10 cellular contexts compared by ENCODE assay signal in genomic region chr6:79601020-79601609, GRCh38. TPM values are rescaled to one million over a fixed set of nuclear protein-coding genes. Genes with fewer than 3 reads are reported as not detected.
A peak's percentile ranks its signal among the peaks of the same experiment; 100 is the strongest.
DNase-seq lines count a peak whose midpoint lies in the region; ATAC-seq and TF ChIP-seq lines count a peak whose summit lies in the region.
"Had no signal": no experiment of that assay in that cellular context is flagged by ENCODE, and none has a peak within 500 bp of the region (broad histone marks: within the 10 kb centered on the region; RNA-seq: fewer than 3 reads in every experiment).

No MANE protein-coding gene starts in this region.

- H3K23ac ChIP-seq in trophoblast cell (ENCODE audit: low read length) = no peak overlapping the region

- H3K9ac ChIP-seq in SK-N-SH (no peak overlapping the region), trophoblast cell (ENCODE audit: low read length) (no peak overlapping the region)
- H3K9ac ChIP-seq: parathyroid adenoma had no signal

- 0 out of 2 replicates have a peak overlapping the region, but pooled peaks have one; percentile 42 for H3K4me2 ChIP-seq in SK-N-SH
- no peak overlapping the region for H3K4me2 ChIP-seq in trophoblast cell (ENCODE audit: low read length)

- H2BK12ac ChIP-seq in trophoblast cell (ENCODE audit: low read length) = no peak overlapping the region

- in situ Hi-C loops in G401 (cut with HindIII; ENCODE audit: low sequenced_read_pairs) = no loop called here

- no peak overlapping the region for H4K8ac ChIP-seq in trophoblast cell (ENCODE audit: low read depth, low read length)

- no peaks in the 10 kb centered on the region for H3K79me2 ChIP-seq in SK-N-SH (ENCODE audit: insufficient read depth)
- H3K79me2 ChIP-seq in trophoblast cell (ENCODE audit: control insufficient read depth, insufficient read depth, low read length, poor library complexity) = no peaks in the 10 kb centered on the region

- no peak overlapping the region for H2AK5ac ChIP-seq in trophoblast cell (ENCODE audit: low read length)

- no peaks in the 10 kb centered on the region for H3K9me2 ChIP-seq in SK-N-SH

- 54% methylated on average over 3 of the region's 3 CpGs for WGBS in SK-N-SH (ENCODE audit: low lambda C conversion rate)
- no CpG with 5 or more reads among the region's 3 CpGs for WGBS in trophoblast cell (ENCODE audit: extremely low coverage, insufficient coverage, insufficient read length)

- H2BK120ac ChIP-seq in trophoblast cell (ENCODE audit: insufficient read depth, low read length, poor library complexity) = no peak overlapping the region

- H2BK5ac ChIP-seq in trophoblast cell (ENCODE audit: low read depth, low read length, poor library complexity) = no peak overlapping the region

- TF ChIP-seq RAD21 in SK-N-SH (IDR thresholded peaks at IDR 0.05; ENCODE audit: low read length) = no peak

- H3K4me3 ChIP-seq in SK-N-SH (ENCODE audit: low read depth in 2 of 2, low read length in 1 of 2) = no peak overlapping the region
- H3K4me3 ChIP-seq in trophoblast cell (ENCODE audit: low read depth, low read length) = no peak overlapping the region

- H3K36me3 ChIP-seq in SK-N-SH (replicated peaks in 1 of 2; ENCODE audit: control insufficient read depth in 1 of 2, insufficient read depth in 2 of 2, low read length in 1 of 2) (no peaks in the 10 kb centered on the region), trophoblast cell (ENCODE audit: control insufficient read depth in 1 of 2, insufficient read depth in 2 of 2, low read length in 2 of 2) (no peaks in the 10 kb centered on the region)

- no peaks in the 10 kb centered on the region for H3K79me1 ChIP-seq in trophoblast cell (ENCODE audit: low read length)

- H3K18ac ChIP-seq in trophoblast cell (ENCODE audit: low read length) = no peak overlapping the region

- H3K27me3 ChIP-seq in SK-N-SH (ENCODE audit: insufficient read depth) = no peaks in the 10 kb centered on the region
- H3K27me3 ChIP-seq in trophoblast cell (ENCODE audit: insufficient read depth, low read length) = no peaks in the 10 kb centered on the region

- TF ChIP-seq CTCF in SK-N-SH (IDR thresholded peaks at IDR 0.05) = no peak

- DNase-seq in G401 (ENCODE audit: low spot score) (peak; percentile 47), SK-N-SH (no peak), trophoblast cell (no peak), NCI-H748 (lab: John Stamatoyannopoulos, UW; ENCODE audit: unreplicated experiment) (no peak), DMS 273 treated with DMSO at 0.1 percent for 48 hours (lab: John Stamatoyannopoulos, UW) (no peak), NCI-H1092 treated with DMSO at 0.1 percent for 48 hours (lab: John Stamatoyannopoulos, UW) (no peak)
- DNase-seq: NCI-H2171 had no signal

- H4K12ac ChIP-seq in trophoblast cell (ENCODE audit: low read depth, low read length) = no peak overlapping the region

- no peak overlapping the region for H3K14ac ChIP-seq in trophoblast cell (ENCODE audit: low read length)

- H3K27ac ChIP-seq in SK-N-SH (ENCODE audit: low read depth in 2 of 2, low read length in 1 of 2) (no peak overlapping the region), trophoblast cell (ENCODE audit: low read depth, low read length) (no peak overlapping the region)
- H3K27ac ChIP-seq: parathyroid adenoma had no signal

- H3F3A ChIP-seq in SK-N-SH (replicated peaks; ENCODE audit: insufficient read depth) = no peaks in the 10 kb centered on the region

- POLR2A ChIA-PET in SK-N-SH (lab: Yijun Ruan, JAX) = no interaction called here

- H4K91ac ChIP-seq in trophoblast cell (ENCODE audit: low read depth, low read length) = peak overlapping the region; percentile 11

- no peaks in the 10 kb centered on the region for H4K20me1 ChIP-seq in SK-N-SH (ENCODE audit: insufficient read depth)

- H2AFZ ChIP-seq in SK-N-SH (ENCODE audit: low read depth) (no peak overlapping the region), trophoblast cell (ENCODE audit: insufficient read depth, low read length, poor library complexity) (no peak overlapping the region)

- TF ChIP-seq EP300 in SK-N-SH (IDR thresholded peaks at IDR 0.05; ENCODE audit: borderline replicate concordance in 1 of 2, low read depth in 1 of 2, low read length in 1 of 2) = no peak

- ATAC-seq in esophagus mucosa = peak; percentile 62
- ATAC-seq in GM21717 (IDR thresholded peaks at IDR 0.05; ENCODE audit: unreplicated experiment) = no peak

- peaks cover 0 to 2% of the 10 kb centered on the region in 2 experiments; a peak in 2 of 4 replicates for H3K4me1 ChIP-seq in SK-N-SH (ENCODE audit: control insufficient read depth in 1 of 2, insufficient read depth in 2 of 2, low read depth in 1 of 2, low read length in 1 of 2)
- no peaks in the 10 kb centered on the region for H3K4me1 ChIP-seq in trophoblast cell (ENCODE audit: control insufficient read depth in 1 of 2, insufficient read depth in 2 of 2, low read length in 2 of 2)

- CTCF ChIA-PET in SK-N-SH (lab: Yijun Ruan, JAX) = interaction anchor here (0.7 to 2.9 kb wide), 3 partner anchors 30 to 268 kb away, joined by 3 to 17 read pairs (median 5); no protein-coding TSS in a partner anchor

- H3K9me3 ChIP-seq in SK-N-SH (no peaks in the 10 kb centered on the region), trophoblast cell (ENCODE audit: insufficient read depth, low read depth, low read length) (no peaks in the 10 kb centered on the region)

- H3K4ac ChIP-seq in trophoblast cell (ENCODE audit: low read depth, low read length) = no peak overlapping the region

TF ChIP-seq in SK-N-SH, 30 proteins besides CTCF, POLR2A, EP300 and RAD21:
- TF ChIP-seq NFIC (IDR thresholded peaks at IDR 0.05; ENCODE audit: borderline replicate concordance) = no peak
- TF ChIP-seq SMC3 (IDR thresholded peaks at IDR 0.05; ENCODE audit: low read depth, low read length) = no peak
- no peak for TF ChIP-seq MXI1 (IDR thresholded peaks at IDR 0.05; ENCODE audit: low read depth, low read length)
- TF ChIP-seq TCF12 (IDR thresholded peaks at IDR 0.05) = no peak
- TF ChIP-seq USF2 (IDR thresholded peaks at IDR 0.05; ENCODE audit: borderline replicate concordance, low read depth, low read length) = no peak
- TF ChIP-seq GATA2 (CRISPR knock-in tag; IDR thresholded peaks at IDR 0.05) = no peak
- TF ChIP-seq PBX3 (IDR thresholded peaks at IDR 0.05) = no peak
- TF ChIP-seq NRF1 (IDR thresholded peaks at IDR 0.05; ENCODE audit: low read depth, low read length) = no peak
- TF ChIP-seq RFX5 (IDR thresholded peaks at IDR 0.05; ENCODE audit: low read length) = no peak
- TF ChIP-seq ZBTB33 (IDR thresholded peaks at IDR 0.05; ENCODE audit: borderline replicate concordance, low read depth) = no peak
- no peak for TF ChIP-seq GABPA (IDR thresholded peaks at IDR 0.05; ENCODE audit: low read depth)
- no peak for TF ChIP-seq FOSL2 (IDR thresholded peaks at IDR 0.05; ENCODE audit: borderline replicate concordance, low read depth)
- TF ChIP-seq SIN3A (IDR thresholded peaks at IDR 0.05; ENCODE audit: borderline replicate concordance, low read depth, low read length) = no peak

RNA-seq across cellular contexts. Expression of gene SH3BGRL2, which starts 30.0 kb away (rescaled TPM):
- 26.0 and 40.8 TPM in 2 replicates for total RNA-seq in G401 (2014; rRNA removed; shearing (Covaris generic))
- 1.4 and 1.6 TPM in 2 replicates for polyA plus RNA-seq in SK-N-SH (2012; rRNA removed)
- polyA plus RNA-seq in SK-N-SH (2012; cell fraction: cytosol; rRNA removed) = 2.5 and 3.3 TPM in 2 replicates
- polyA plus RNA-seq in SK-N-SH (2012; cell fraction: nucleus; rRNA removed) = 0.73 and 1.1 TPM in 2 replicates
- 28.5 TPM for total RNA-seq in esophagus mucosa
- polyA plus RNA-seq in trophoblast cell (2013) = 23.8 and 24.4 TPM in 2 replicates
